ENCODE assay signal across 10 cellular contexts in the genomic region with DNA sequence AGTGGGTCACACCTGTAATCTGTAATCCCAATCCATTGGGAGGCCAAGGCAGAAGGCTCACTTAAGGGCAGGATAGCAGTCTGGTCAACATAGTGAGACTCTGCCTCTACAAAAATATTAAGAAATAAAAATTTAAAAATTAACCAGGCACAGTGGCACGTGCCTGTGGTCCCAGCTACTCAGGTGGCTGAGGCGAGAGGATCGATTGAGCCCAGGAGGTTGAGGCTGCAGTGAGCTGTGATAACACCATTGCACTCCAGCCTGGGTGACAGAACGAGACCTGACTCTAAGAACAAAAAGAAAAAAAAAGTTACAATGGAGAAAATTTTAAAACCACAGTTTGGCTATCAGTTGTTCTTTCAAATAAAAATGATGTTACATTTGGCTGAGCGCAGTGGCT.
"Had no signal": no experiment of that assay in that cellular context is flagged by ENCODE, and none has a peak within 500 bp of the region (broad histone marks: within the 10 kb centered on the region; RNA-seq: fewer than 3 reads in every experiment).

No MANE protein-coding gene starts in this region.

- H3K36me3 ChIP-seq: HAP-1 had no signal

- ATAC-seq: HCT116 had no signal

- H3K9me3 Mint-ChIP-seq: HFFc6, IgD-negative memory B cell had no signal

- H2AFZ ChIP-seq: GM23248 had no signal

- H3K36me3 Mint-ChIP-seq: IgD-negative memory B cell had no signal

- DNase-seq: GM23248, GOT3, H7, HFFc6, KBM-7 had no signal

- H3K4me3 ChIP-seq: GM23248, HAP-1 had no signal

- H3K4me2 ChIP-seq: KMS-11 had no signal

- H3K27ac ChIP-seq: GM23248, HL-60, KMS-11 had no signal

- H3K9ac ChIP-seq: GM23248, KMS-11 had no signal

- H3K4me3 Mint-ChIP-seq: HFFc6, IgD-negative memory B cell had no signal

- H3K9me3 ChIP-seq: HAP-1 had no signal

- H3K27ac Mint-ChIP-seq: HFFc6, IgD-negative memory B cell had no signal
